ENCODE assay signal across 22 cellular contexts in the genomic region with DNA sequence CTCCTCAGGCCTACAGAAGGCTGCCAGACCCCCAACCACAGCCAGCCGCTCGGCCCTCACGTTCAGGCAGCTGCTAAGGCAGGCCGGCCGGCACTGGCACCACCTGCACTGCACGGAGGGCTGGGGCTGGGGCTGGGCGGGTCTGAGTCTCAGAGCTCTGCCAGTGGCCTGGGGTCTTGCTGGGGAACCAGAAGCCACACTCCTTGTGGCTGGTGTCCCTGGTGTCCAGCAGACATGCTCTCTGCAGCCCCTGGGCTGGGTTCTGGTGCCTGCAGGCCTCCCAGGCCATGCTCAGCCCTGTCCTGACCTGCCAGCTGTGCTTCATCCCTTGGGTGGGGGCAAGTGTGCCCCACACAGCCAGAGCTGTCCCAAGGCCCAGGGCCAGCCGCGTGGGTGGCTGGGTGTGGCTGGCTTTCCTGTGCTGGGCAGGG. TPM values are rescaled to one million over a fixed set of nuclear protein-coding genes. Genes with fewer than 3 reads are reported as not detected.
A peak's percentile ranks its signal among the peaks of the same experiment; 100 is the strongest.
DNase-seq lines count a peak whose midpoint lies in the region; FAIRE-seq and TF ChIP-seq lines count a peak whose summit lies in the region.
"Had no signal": no experiment of that assay in that cellular context is flagged by ENCODE, and none has a peak within 500 bp of the region (broad histone marks: within the 10 kb centered on the region; RNA-seq: fewer than 3 reads in every experiment).

No MANE protein-coding gene starts in this region.

- H3K36me3 ChIP-seq in H1 (ENCODE audit: control insufficient read depth in 2 of 4, insufficient read depth in 4 of 4, low read length in 3 of 4) (no peaks in the 10 kb centered on the region), skeletal muscle satellite cell (ENCODE audit: insufficient read depth, low read length) (no peaks in the 10 kb centered on the region)

- no peak overlapping the region for H3K4me2 ChIP-seq in H1 (ENCODE audit: insufficient read depth in 1 of 2, low read depth in 2 of 2, low read length in 2 of 2)
- H3K4me2 ChIP-seq in skeletal muscle satellite cell (ENCODE audit: low read length) = peak overlapping the region; percentile 35
- H3K4me2 ChIP-seq: GM23338 had no signal

- no peak overlapping the region for H2BK5ac ChIP-seq in H1 (ENCODE audit: low read depth, low read length)

- TF ChIP-seq CTCF in H1 (IDR thresholded peaks at IDR 0.05; ENCODE audit: control extremely low read depth in 1 of 3, insufficient read depth in 1 of 3, low read depth in 1 of 3, low read length in 3 of 3) = no peak

- POLR2A ChIA-PET in H1 (lab: Charles Lee; ENCODE audit: partially characterized antibody) = interaction anchor here (0.9 kb wide), 1 partner anchor 74 kb away, joined by 3 read pairs; no protein-coding TSS in a partner anchor

- no peak for TF ChIP-seq POLR2A in H1 (IDR thresholded peaks at IDR 0.05; ENCODE audit: control extremely low read depth in 1 of 2, low read depth in 2 of 2, low read length in 2 of 2)

- no peaks in the 10 kb centered on the region for H3K23me2 ChIP-seq in H1 (ENCODE audit: low read depth, low read length)

- H3K56ac ChIP-seq in H1 (replicated peaks; ENCODE audit: insufficient read length, low read depth, low read length) = no peak overlapping the region

- H2AK5ac ChIP-seq in H1 (ENCODE audit: low read depth, low read length) = no peak overlapping the region

- H3K14ac ChIP-seq in H1 (ENCODE audit: insufficient read length) = no peak overlapping the region

- H3K27ac ChIP-seq in H1 (ENCODE audit: low read depth, low read length) = no peak overlapping the region

- no peak overlapping the region for H3K18ac ChIP-seq in H1 (ENCODE audit: extremely low read depth, low read length)

- no peak overlapping the region for H4K5ac ChIP-seq in H1 (ENCODE audit: insufficient read length, low read depth, low read length)

- peaks cover 0 to 2% (median under 1%) of the 10 kb centered on the region in 4 experiments; a peak in 3 of 7 replicates for H3K4me1 ChIP-seq in H1 (replicated peaks in 1 of 4; ENCODE audit: control insufficient read depth in 3 of 4, insufficient read depth in 4 of 4, low read length in 3 of 4)
- H3K4me1 ChIP-seq in skeletal muscle satellite cell (ENCODE audit: control insufficient read depth, insufficient read depth, low read length) = peaks cover 43% of the 10 kb centered on the region

- H3K4me3 ChIP-seq in H1 (ENCODE audit: extremely low read depth in 1 of 4, insufficient read depth in 2 of 4, low read depth in 3 of 4, low read length in 4 of 4) (no peak overlapping the region), skeletal muscle satellite cell (ENCODE audit: low read length) (no peak overlapping the region)
- H3K4me3 ChIP-seq: gastroesophageal sphincter, GM23338 had no signal

- no peak overlapping the region for H2AFZ ChIP-seq in H1 (ENCODE audit: low read length)
- H2AFZ ChIP-seq: GM23338 had no signal

- peak overlapping the region; percentile 40 for H4K91ac ChIP-seq in H1 (replicated peaks; ENCODE audit: insufficient read length, low read length)

- no peak overlapping the region for H2BK20ac ChIP-seq in H1 (ENCODE audit: low read length)

- CTCF ChIA-PET in H1 (lab: Charles Lee; ENCODE audit: partially characterized antibody) = interaction anchor here (0.7 to 2.4 kb wide), 11 partner anchors 9 to 297 kb away, joined by 3 to 7 read pairs (median 5); no protein-coding TSS in a partner anchor

- TF ChIP-seq RAD21 in H1 (IDR thresholded peaks at IDR 0.05 in 1 of 2, conservative IDR thresholded peaks at IDR 0.05 in 1 of 2; ENCODE audit: low read depth in 2 of 2, low read length in 2 of 2) = no peak

- no peaks in the 10 kb centered on the region for H3K79me1 ChIP-seq in H1 (ENCODE audit: low read depth, low read length)

- FAIRE-seq in HTR-8/SVneo (lab: Jason Lieb, UNC) = peak; percentile 13
- FAIRE-seq in H1 (lab: Jason Lieb, UNC) = no peak
- FAIRE-seq: GM19239 had no signal

- no peak overlapping the region for H3K4ac ChIP-seq in H1 (replicated peaks; ENCODE audit: insufficient read length, low read depth, low read length)

- H3K9ac ChIP-seq in H1 (replicated peaks in 1 of 4; ENCODE audit: extremely low read depth in 1 of 4, low read depth in 3 of 4, low read length in 3 of 4) (no peak overlapping the region), skeletal muscle satellite cell (ENCODE audit: low read depth, low read length) (peak overlapping the region; percentile 12)

- no peak overlapping the region for H2BK120ac ChIP-seq in H1 (replicated peaks; ENCODE audit: low read depth, low read length)

- no peaks in the 10 kb centered on the region for H3K79me2 ChIP-seq in H1 (ENCODE audit: control insufficient read depth in 1 of 2, insufficient read depth in 2 of 2, low read length in 2 of 2)

- TF ChIP-seq EP300 in H1 (IDR thresholded peaks at IDR 0.05; ENCODE audit: borderline replicate concordance in 1 of 2, low read depth in 2 of 2, low read length in 2 of 2) = no peak

- no peak overlapping the region for H4K8ac ChIP-seq in H1 (ENCODE audit: extremely low read depth, insufficient read depth, low read length)

- H3K27me3 ChIP-seq in H1 (replicated peaks in 1 of 4; ENCODE audit: control insufficient read depth in 3 of 4, extremely low read depth in 1 of 4, insufficient read depth in 3 of 4, low read length in 3 of 4) = no peaks in the 10 kb centered on the region
- no peaks in the 10 kb centered on the region for H3K27me3 ChIP-seq in skeletal muscle satellite cell (ENCODE audit: control insufficient read depth, insufficient read depth, low read length)
- H3K27me3 ChIP-seq: gastroesophageal sphincter had no signal

- H3K9me3 ChIP-seq in H1 (ENCODE audit: insufficient read depth in 2 of 2, low read depth in 1 of 2, low read length in 1 of 2) = no peaks in the 10 kb centered on the region
- no peaks in the 10 kb centered on the region for H3K9me3 ChIP-seq in skeletal muscle satellite cell (replicated peaks; ENCODE audit: low read length)
- H3K9me3 ChIP-seq: gastroesophageal sphincter had no signal

- H3K23ac ChIP-seq in H1 (ENCODE audit: insufficient read length) = no peak overlapping the region

- H2BK15ac ChIP-seq in H1 (ENCODE audit: low read length) = no peak overlapping the region

- 93% methylated on average over 9 of the region's 9 CpGs; no CpG with 5 or more reads in 1 of the 2 experiments for WGBS in H1 (ENCODE audit: extremely low coverage in 1 of 2, insufficient coverage in 1 of 2, insufficient read length in 1 of 2, insufficient replicate concordance in 2 of 2, low coverage in 1 of 2, low lambda C conversion rate in 2 of 2, missing lambda C conversion rate in 1 of 2), 2 experiments

- no peaks in the 10 kb centered on the region for H4K20me1 ChIP-seq in H1 (replicated peaks in 1 of 2; ENCODE audit: control insufficient read depth in 1 of 2, insufficient read depth in 2 of 2, low read length in 2 of 2)

- DNase-seq in AG20443 (ENCODE audit: low spot score) (peak; percentile 39), HTR-8/SVneo (ENCODE audit: insufficient read length, low spot score) (no peak), H1 (ENCODE audit: low read depth in 1 of 2, low spot score in 2 of 2) (no peak), GM19238 (ENCODE audit: insufficient read length, low spot score) (no peak), mucosa of gallbladder (ENCODE audit: low spot score) (no peak), DMS79 (lab: John Stamatoyannopoulos, UW) (no peak)
- DNase-seq in stimulated activated CD4-positive, alpha-beta T cell treated with anti-CD3 and anti-CD28 coated beads, Interleukin-2, amount 100 ng/mL, for 48 hours = no peak
- DNase-seq: activated CD4-positive, alpha-beta memory T cell treated with anti-CD3 and anti-CD28 coated beads for 36 hours; activated CD4-positive, CD25-positive, alpha-beta regulatory T cell; activated naive CD4-positive, alpha-beta T cell; CD8-positive, alpha-beta T cell; DMS153; GDM1; MV-4-11; NCI-H2029; stimulated activated CD4-positive, alpha-beta T cell treated with anti-CD3 and anti-CD28 coated beads, Interleukin-12 subunit alpha, Interleukin-12 subunit beta, amount 100 ng/mL, for 4 hours; stimulated activated CD8-positive, alpha-beta memory T cell treated with anti-CD3 and anti-CD28 coated beads, Interleukin-4, amount 100 ng/mL, for 48 hours; T-helper 9 cell had no signal

- H2BK12ac ChIP-seq in H1 (ENCODE audit: low read depth, low read length) = no peak overlapping the region

TF ChIP-seq in H1, 55 proteins besides CTCF, POLR2A, EP300 and RAD21:
- TF ChIP-seq HDAC6 (IDR thresholded peaks at IDR 0.05; ENCODE audit: low read depth, low read length) (no peak), JUND (IDR thresholded peaks at IDR 0.05; ENCODE audit: low read length) (no peak), SRF (IDR thresholded peaks at IDR 0.05; ENCODE audit: low read depth, low read length) (no peak), TAF7 (optimal IDR thresholded peaks at IDR 0.05; ENCODE audit: borderline replicate concordance, low read depth, low read length) (no peak)

RNA-seq across cellular contexts. Expression of gene BAHCC1, which starts 42.0 kb away (rescaled TPM):
- 0.58 and 0.71 TPM in 2 replicates for total RNA-seq in H1 (2021; fragmentation: NEBNext Ultra II Directional; extraction: Animal tissue kit (Norgen Biotek cat#: 25700))
- 0.26 and 0.61 TPM in 2 replicates for polyA plus RNA-seq in H1 (2011; rRNA removed)
- polyA plus RNA-seq in H1 (2011; cell fraction: cytosol; rRNA removed) = 0.47 TPM
- 2.9 TPM for polyA plus RNA-seq in H1 (2011; cell fraction: nucleus; rRNA removed)
- 0.44 to 0.98 TPM (median 0.89 TPM) in 4 replicates for polyA plus RNA-seq in H1 (2012, experiment 1 of 2)
- polyA plus RNA-seq in H1 (2012, experiment 2 of 2) = 0.58 TPM
- 0.45 TPM for polyA plus RNA-seq in H1 (2013, experiment 1 of 2)
- 0.50 TPM for polyA plus RNA-seq in H1 (2013, experiment 2 of 2)
- 0.88 and 0.95 TPM in 2 replicates for polyA minus RNA-seq in H1 (2011; rRNA and poly(A)+ RNA removed)
- polyA minus RNA-seq in H1 (2011; cell fraction: cytosol; rRNA and poly(A)+ RNA removed) = 3.2 TPM
- 1.3 TPM for polyA minus RNA-seq in H1 (2011; cell fraction: nucleus; rRNA and poly(A)+ RNA removed)
- total RNA-seq in skeletal muscle satellite cell (2012; rRNA removed) = 7.9 and 8.3 TPM in 2 replicates
- 77.4 TPM for total RNA-seq in mucosa of gallbladder

Comparison
In these comparisons a context has a peak if more than half of its experiments do, and no peak if none do; other contexts are left out.
1. RNA of gene BAHCC1, which starts 42.0 kb away (total RNA-seq): 77.4 TPM in mucosa of gallbladder (single experiment); 0.58 to 0.71 TPM in H1; every median in the first group is over 10 times any median in the second.